In the genomic region with DNA sequence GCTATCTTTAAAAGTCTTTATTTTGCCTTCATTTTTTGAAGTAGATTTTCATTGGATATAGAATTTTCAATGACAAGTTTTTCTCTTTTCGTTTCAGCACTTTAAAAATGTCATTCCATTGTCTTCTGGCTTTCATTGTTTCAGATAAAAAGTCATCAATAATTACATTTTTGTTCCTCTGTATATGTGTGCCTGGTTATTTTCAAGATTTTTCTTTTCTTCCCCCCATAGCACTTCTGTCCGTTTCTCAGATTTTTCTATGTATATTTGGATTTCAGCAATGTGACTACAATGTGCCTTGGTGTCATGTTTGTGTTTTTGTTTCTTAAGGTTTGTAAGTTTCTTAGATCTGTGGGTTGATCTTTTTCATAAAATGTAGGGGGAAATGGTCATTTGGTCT, we compare ENCODE assay signal across 19 cellular contexts.
A peak's percentile ranks its signal among the peaks of the same experiment; 100 is the strongest.
DNase-seq lines count a peak whose midpoint lies in the region; ATAC-seq, FAIRE-seq and TF ChIP-seq lines count a peak whose summit lies in the region.
"Had no signal": no experiment of that assay in that cellular context is flagged by ENCODE, and none has a peak within 500 bp of the region (broad histone marks: within the 10 kb centered on the region; RNA-seq: fewer than 3 reads in every experiment).

No MANE protein-coding gene starts in this region.

- H3K4me1 ChIP-seq in A549 (no peaks in the 10 kb centered on the region), HEK293 (ENCODE audit: control insufficient read depth, insufficient read depth, low read length) (no peaks in the 10 kb centered on the region), GM12878 (ENCODE audit: control insufficient read depth, insufficient read depth, low read length) (no peaks in the 10 kb centered on the region)
- H3K4me1 ChIP-seq: HAP-1 had no signal

- peaks cover 31% of the 10 kb centered on the region for H3K27me3 Mint-ChIP-seq in WTC11 (ENCODE audit: low read depth)
- peaks cover 33% of the 10 kb centered on the region for H3K27me3 Mint-ChIP-seq in activated T-cell treated with anti-CD3 and anti-CD28 coated beads, Interleukin-2, amount 50 U/mL, for 24 hours

- H3K27ac ChIP-seq in A549 = no peak overlapping the region
- no peak overlapping the region for H3K27ac ChIP-seq in HEK293 (ENCODE audit: extremely low read depth, low read depth, low read length)
- no peak overlapping the region for H3K27ac ChIP-seq in GM12878 (ENCODE audit: control insufficient read depth, insufficient read depth)

- no peak overlapping the region for H3K4me3 Mint-ChIP-seq in WTC11
- H3K4me3 Mint-ChIP-seq in activated T-cell treated with anti-CD3 and anti-CD28 coated beads, Interleukin-2, amount 50 U/mL, for 24 hours = no peak overlapping the region
- H3K4me3 Mint-ChIP-seq: CD4-positive, alpha-beta memory T cell had no signal

- POLR2A ChIA-PET in A549 (lab: Yijun Ruan, JAX) = no interaction called here
- POLR2A ChIA-PET in HEK293 (lab: Yijun Ruan, JAX) = no interaction called here
- POLR2A ChIA-PET in WTC11 (lab: Charles Lee) = no interaction called here
- POLR2A ChIA-PET in GM12878 (lab: Charles Lee) = no interaction called here

- CTCF ChIA-PET in A549 (lab: Yijun Ruan, JAX) (no interaction called here), HEK293 (lab: Yijun Ruan, JAX) (no interaction called here), WTC11 (lab: Charles Lee) (no interaction called here), GM12878 (lab: Yijun Ruan, JAX) (interaction anchor here (1.4 kb wide), 1 partner anchor 13 kb away, joined by 3 read pairs; no protein-coding TSS in a partner anchor)

- TF ChIP-seq POLR2A in A549 (IDR thresholded peaks at IDR 0.05; ENCODE audit: low read length) (no peak), GM12878 (IDR thresholded peaks at IDR 0.05; ENCODE audit: low read depth, low read length) (no peak)

- no peak overlapping the region for H3K27ac Mint-ChIP-seq in WTC11
- no peak overlapping the region for H3K27ac Mint-ChIP-seq in activated T-cell treated with anti-CD3 and anti-CD28 coated beads, Interleukin-2, amount 50 U/mL, for 24 hours

- H3K36me3 ChIP-seq in HEK293 (ENCODE audit: control insufficient read depth in 2 of 2, insufficient read depth in 1 of 2, low read length in 2 of 2) (no peaks in the 10 kb centered on the region), GM12878 (ENCODE audit: control insufficient read depth in 2 of 2, insufficient read depth in 2 of 2, low read length in 1 of 2) (no peaks in the 10 kb centered on the region)
- H3K36me3 ChIP-seq: HAP-1 had no signal

- BruUV-seq in GM12878 (replicated peaks; lab: Mats Ljungman, UMichigan) = no TSS peak

- no peaks in the 10 kb centered on the region for H3K27me3 ChIP-seq in GM12878 (replicated peaks in 1 of 2; ENCODE audit: control insufficient read depth in 2 of 2, insufficient read depth in 2 of 2, low read length in 1 of 2)

- WGBS in A549 (ENCODE audit: missing lambda C conversion rate) = 3% methylated on average over 2 of the region's 2 CpGs
- WGBS in GM12878 (ENCODE audit: insufficient coverage, insufficient replicate concordance, low lambda C conversion rate, missing lambda C conversion rate) = 13% methylated on average over 2 of the region's 2 CpGs

- TF ChIP-seq EP300 in A549 (IDR thresholded peaks at IDR 0.05) = no peak
- TF ChIP-seq EP300 in GM12878 (IDR thresholded peaks at IDR 0.05; ENCODE audit: borderline replicate concordance in 1 of 2, control insufficient read depth in 1 of 2, low read depth in 2 of 2, low read length in 2 of 2) = no peak

- no peak overlapping the region for H3K4me3 ChIP-seq in A549
- no peak overlapping the region for H3K4me3 ChIP-seq in HEK293 (ENCODE audit: low read depth, low read length)
- H3K4me3 ChIP-seq in GM12878 = no peak overlapping the region
- H3K4me3 ChIP-seq: HAP-1 had no signal

- in situ Hi-C loops in GM12878 (cut with MboI) = no loop called here

- no peaks in the 10 kb centered on the region for H4K20me1 ChIP-seq in GM12878 (ENCODE audit: control insufficient read depth, insufficient read depth)

- no peak overlapping the region for H2AFZ ChIP-seq in GM12878 (ENCODE audit: control insufficient read depth, low read depth, low read length)

- H3K9me3 Mint-ChIP-seq in WTC11 = peaks cover 30% of the 10 kb centered on the region
- peaks cover 15% of the 10 kb centered on the region for H3K9me3 Mint-ChIP-seq in activated T-cell treated with anti-CD3 and anti-CD28 coated beads, Interleukin-2, amount 50 U/mL, for 24 hours

- ATAC-seq in A549 = no peak
- ATAC-seq in WTC11 = no peak
- ATAC-seq in GM12878 = no peak

- intact Hi-C loops in GM12878 (cut with micrococcal nuclease; ENCODE audit: unreplicated experiment) = no loop called here

- DNase-seq in A549 (ENCODE audit: low read depth in 1 of 2, low spot score in 1 of 2) (no peak), WTC11 (ENCODE audit: low spot score) (no peak), GM12878 (ENCODE audit: low read depth, low spot score) (no peak), middle frontal gyrus (ENCODE audit: extremely low spot score, low spot score) (no peak)
- no peak for DNase-seq in activated T-cell treated with anti-CD3 and anti-CD28 coated beads, Interleukin-2, amount 50 U/mL, for 24 hours
- no peak for DNase-seq in effector CD8-positive, alpha-beta T cell (lab: John Stamatoyannopoulos, UW)
- DNase-seq: 8988T; C1 segment of cervical spinal cord; CD4-positive, alpha-beta memory T cell; COR-L47; DMS153; DND-41; GDM1; GOT3 had no signal

- H3K79me2 ChIP-seq in GM12878 (ENCODE audit: control insufficient read depth, insufficient read depth, low read length) = no peaks in the 10 kb centered on the region

- RAD21 ChIA-PET in GM12878 (lab: Charles Lee; ENCODE audit: unreplicated experiment) = no interaction called here

- no peaks in the 10 kb centered on the region for H3K4me1 Mint-ChIP-seq in WTC11
- H3K4me1 Mint-ChIP-seq in activated T-cell treated with anti-CD3 and anti-CD28 coated beads, Interleukin-2, amount 50 U/mL, for 24 hours (ENCODE audit: low read depth) = no peaks in the 10 kb centered on the region
- H3K4me1 Mint-ChIP-seq: CD4-positive, alpha-beta memory T cell had no signal

- SMC1A ChIA-PET in GM12878 (lab: Charles Lee; ENCODE audit: uncharacterized antibody, unreplicated experiment) = interaction anchor here (1.0 kb wide), 1 partner anchor 42 kb away, joined by 3 read pairs; no protein-coding TSS in a partner anchor

- no peak overlapping the region for H3K4me2 ChIP-seq in A549
- H3K4me2 ChIP-seq in GM12878 (ENCODE audit: control insufficient read depth, insufficient read depth) = no peak overlapping the region

- FAIRE-seq in A549 (lab: Jason Lieb, UNC) (no peak), GM12878 (lab: Jason Lieb, UNC) (no peak)
- FAIRE-seq: GM12891, GM18507, H54 had no signal

- no peak for TF ChIP-seq RAD21 in A549 (conservative IDR thresholded peaks at IDR 0.05 in 1 of 2, IDR thresholded peaks at IDR 0.05 in 1 of 2)
- no peak for TF ChIP-seq RAD21 in GM12878 (IDR thresholded peaks at IDR 0.05; ENCODE audit: insufficient read depth, low read depth, low read length)

- TF ChIP-seq CTCF in A549 (IDR thresholded peaks at IDR 0.05) (no peak), HEK293 (tag by site-specific recombination; IDR thresholded peaks at IDR 0.05) (no peak), WTC11 (IDR thresholded peaks at IDR 0.05) (no peak), GM12878 (IDR thresholded peaks at IDR 0.05 in 2 of 3, conservative IDR thresholded peaks at IDR 0.05 in 1 of 3; ENCODE audit: control insufficient read depth in 2 of 3, extremely low read depth in 1 of 3, insufficient read depth in 1 of 3, low read depth in 3 of 3, low read length in 3 of 3) (no peak)

- peaks cover 31% of the 10 kb centered on the region for H3K9me3 ChIP-seq in A549
- H3K9me3 ChIP-seq in HEK293 (ENCODE audit: control insufficient read depth, insufficient read depth, low read depth, low read length) = no peaks in the 10 kb centered on the region
- H3K9me3 ChIP-seq in GM12878 (replicated peaks; ENCODE audit: control insufficient read depth, insufficient read depth, low read length) = no peaks in the 10 kb centered on the region; the same call in 2 of the 3 replicates

- peaks cover 12% of the 10 kb centered on the region for H3K36me3 Mint-ChIP-seq in WTC11
- H3K36me3 Mint-ChIP-seq in activated T-cell treated with anti-CD3 and anti-CD28 coated beads, Interleukin-2, amount 50 U/mL, for 24 hours (ENCODE audit: low read depth) = no peaks in the 10 kb centered on the region

- H3K9ac ChIP-seq in GM12878 (ENCODE audit: control insufficient read depth, insufficient read depth, low read length) = no peak overlapping the region

TF ChIP-seq in A549, 52 proteins besides CTCF, POLR2A, EP300 and RAD21:
- TF ChIP-seq MAZ (IDR thresholded peaks at IDR 0.05; ENCODE audit: borderline replicate concordance, low read depth, low read length) = no peak
- TF ChIP-seq EHMT2 (IDR thresholded peaks at IDR 0.05; ENCODE audit: low read depth) = no peak
- TF ChIP-seq GATA3 (IDR thresholded peaks at IDR 0.05; ENCODE audit: borderline replicate concordance) = no peak
- TF ChIP-seq KDM1A (IDR thresholded peaks at IDR 0.05; ENCODE audit: low read depth) = peak; percentile 55; the same call in 1 of the 2 replicates
- TF ChIP-seq CBX8 (IDR thresholded peaks at IDR 0.05) = no peak
TF ChIP-seq in A549: peak in this region for 1.

TF ChIP-seq in WTC11, 78 proteins besides CTCF, POLR2A, EP300 and RAD21:
- TF ChIP-seq NR2C2 (CRISPR knock-in tag; IDR thresholded peaks at IDR 0.05) (no peak), ZNF317 (CRISPR knock-in tag; IDR thresholded peaks at IDR 0.05; ENCODE audit: borderline replicate concordance, low read depth) (peak; percentile 87; the same call in 1 of the 2 replicates)

TF ChIP-seq in GM12878, 131 proteins besides CTCF, POLR2A, EP300 and RAD21:
- no peak for TF ChIP-seq CHD1 (IDR thresholded peaks at IDR 0.05; ENCODE audit: low read depth, low read length)
- 0 out of 2 replicates have a peak, but pooled peaks have one; percentile 49 for TF ChIP-seq CBX5 (IDR thresholded peaks at IDR 0.05; ENCODE audit: low read depth)
